In the genomic region with DNA sequence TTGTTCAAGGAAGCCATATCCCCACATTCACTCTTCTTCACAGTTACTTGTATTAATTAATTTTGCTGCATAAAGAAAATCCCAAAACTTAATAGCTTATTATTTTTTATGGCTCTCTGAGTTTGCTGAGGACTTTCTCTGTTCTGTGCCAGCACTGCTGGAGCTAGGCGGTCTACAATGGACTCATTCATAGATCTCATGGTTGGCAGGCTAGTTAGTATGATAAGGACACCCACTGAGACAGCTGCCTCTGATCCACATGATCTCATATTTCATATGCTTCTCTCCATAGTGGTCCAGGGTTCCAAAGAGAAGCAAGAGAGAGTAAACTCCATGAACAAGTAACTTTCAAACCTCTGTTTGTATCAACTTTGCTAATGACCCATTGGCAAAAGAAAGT, we compare ENCODE assay signal across 18 cellular contexts.
DNase-seq lines count a peak whose midpoint lies in the region; ATAC-seq and TF ChIP-seq lines count a peak whose summit lies in the region.
"Had no signal": no experiment of that assay in that cellular context is flagged by ENCODE, and none has a peak within 500 bp of the region (broad histone marks: within the 10 kb centered on the region; RNA-seq: fewer than 3 reads in every experiment).

No MANE protein-coding gene starts in this region.

- H3K27me3 ChIP-seq in neutrophil, result no peaks in the 10 kb centered on the region

- no peak for TF ChIP-seq CTCF in neutrophil (IDR thresholded peaks at IDR 0.05)

- H3K27ac ChIP-seq in neutrophil, result peak overlapping the region; percentile 43

- ATAC-seq in HG03460 (IDR thresholded peaks at IDR 0.05; ENCODE audit: unreplicated experiment) (no peak), GM19351 (IDR thresholded peaks at IDR 0.05; ENCODE audit: unreplicated experiment) (no peak)
- ATAC-seq: GM23338, PC-3 had no signal

- no peak overlapping the region for H3K4me3 ChIP-seq in neutrophil (ENCODE audit: low read depth in 1 of 2, low read length in 1 of 2)
- H3K4me3 ChIP-seq: GM23338 had no signal

- peak; percentile 29 for DNase-seq in NCI-H2196 (lab: John Stamatoyannopoulos, UW; ENCODE audit: unreplicated experiment)
- DNase-seq in NCI-H2196 treated with DMSO at 0.1 percent for 48 hours (lab: John Stamatoyannopoulos, UW; ENCODE audit: unreplicated experiment), result no peak
- DNase-seq in LHCN-M2 (ENCODE audit: low read depth), result peak; percentile 5
- peak; percentile 79 for DNase-seq in globus pallidus (ENCODE audit: low spot score)
- DNase-seq in MV-4-11 (lab: John Stamatoyannopoulos, UW), result no peak
- DNase-seq: CD4-positive, alpha-beta T cell; DMS153; GDM1; HCEC 1CT; NCI-H1930; NCI-H2171 treated with DMSO at 0.1 percent for 48 hours; NCI-H510A; PC-3; RPMI8226 had no signal

- H3K36me3 ChIP-seq in neutrophil, result no peaks in the 10 kb centered on the region

- no peaks in the 10 kb centered on the region for H3K9me3 ChIP-seq in neutrophil

- H3K4me1 ChIP-seq in neutrophil (ENCODE audit: control insufficient read depth in 1 of 2, insufficient read depth in 1 of 2, low read depth in 1 of 2, low read length in 1 of 2), result peaks cover 12 to 22% of the 10 kb centered on the region in 2 experiments

Comparison
In these comparisons a context has a peak if more than half of its experiments do, and no peak if none do; other contexts are left out.
1. DNase-seq: peak in NCI-H2196 (single experiment), LHCN-M2 (single experiment) and globus pallidus (single experiment); none in NCI-H2196 treated with DMSO at 0.1 percent for 48 hours (single experiment) and MV-4-11 (single experiment).